Comparison of ENCODE assay signal across 13 cellular contexts in the genomic region with DNA sequence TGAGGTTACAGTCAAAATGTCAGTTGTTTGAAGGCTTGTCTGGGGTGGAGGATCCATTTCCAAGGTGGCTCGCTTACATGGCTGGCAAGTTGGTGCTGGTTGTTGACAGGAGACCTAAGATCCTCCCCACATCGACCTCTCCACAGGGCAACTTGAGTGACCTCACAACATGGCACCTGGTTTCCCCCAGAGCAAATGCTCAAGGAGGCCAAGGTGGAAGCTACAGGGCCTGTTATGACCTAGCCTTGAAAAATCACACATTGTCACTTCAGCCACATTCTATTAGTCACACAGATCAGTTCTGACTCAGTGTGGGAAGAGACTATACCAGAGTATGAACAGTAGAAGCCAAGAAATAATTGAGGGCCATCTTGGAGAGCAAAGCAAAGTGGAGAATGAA. TPM values are rescaled to one million over a fixed set of nuclear protein-coding genes. Genes with fewer than 3 reads are reported as not detected.
DNase-seq lines count a peak whose midpoint lies in the region; ATAC-seq and TF ChIP-seq lines count a peak whose summit lies in the region.
"Had no signal": no experiment of that assay in that cellular context is flagged by ENCODE, and none has a peak within 500 bp of the region (broad histone marks: within the 10 kb centered on the region; RNA-seq: fewer than 3 reads in every experiment).

No MANE protein-coding gene starts in this region.

- H3K9me2 ChIP-seq in Karpas-422 (replicated peaks; ENCODE audit: insufficient read depth, low read length), result no peaks in the 10 kb centered on the region

- H3K27ac ChIP-seq in Karpas-422 (ENCODE audit: low read length) (peak overlapping the region; percentile 93; the same call in 1 of the 2 replicates), caudate nucleus (ENCODE audit: low read depth, low read length) (no peak overlapping the region), lower lobe of right lung (no peak overlapping the region)

- no peak overlapping the region for H3K4me2 ChIP-seq in Karpas-422 (ENCODE audit: low read depth, low read length, poor library complexity, severe bottlenecking)

- H3K9me3 Mint-ChIP-seq in natural killer cell, result peaks cover 7 to 10% of the 10 kb centered on the region in 2 donors
- H3K9me3 Mint-ChIP-seq: mesothelial cell of epicardium had no signal

- H3K4me3 ChIP-seq in Karpas-422 (ENCODE audit: low read length) (no peak overlapping the region), lower lobe of right lung (no peak overlapping the region)
- H3K4me3 ChIP-seq: HAP-1, heart left ventricle had no signal

- ATAC-seq in natural killer cell (peak; percentile 28 to 56 (median 32)), GM21528 (IDR thresholded peaks at IDR 0.05; ENCODE audit: low FRiP score, unreplicated experiment) (no peak), lower lobe of right lung (no peak)
- ATAC-seq: heart left ventricle had no signal

- no peak overlapping the region for H3K9ac ChIP-seq in Karpas-422 (ENCODE audit: low read length)

- no peaks in the 10 kb centered on the region for H4K20me1 ChIP-seq in Karpas-422 (ENCODE audit: insufficient read depth, low read depth, low read length)

- no peaks in the 10 kb centered on the region for H3K27me3 Mint-ChIP-seq in natural killer cell (ENCODE audit: low read depth in 2 of 2)

- 0 out of 2 replicates have a peak overlapping the region, but pooled peaks have one; percentile 9 for H2AFZ ChIP-seq in Karpas-422 (ENCODE audit: low read length)

- H3K4me3 Mint-ChIP-seq in natural killer cell, result peak overlapping the region; percentile 81
- H3K4me3 Mint-ChIP-seq: mesothelial cell of epicardium had no signal

- H3K27ac Mint-ChIP-seq in natural killer cell, result peak overlapping the region; percentile 97 to 98
- H3K27ac Mint-ChIP-seq: mesothelial cell of epicardium had no signal

- peaks cover 75% of the 10 kb centered on the region for H3K4me1 ChIP-seq in Karpas-422 (ENCODE audit: low read length)
- no peaks in the 10 kb centered on the region for H3K4me1 ChIP-seq in lower lobe of right lung

- no peaks in the 10 kb centered on the region for H3K27me3 ChIP-seq in Karpas-422 (ENCODE audit: low read length)
- H3K27me3 ChIP-seq in lower lobe of right lung (ENCODE audit: low read depth), result no peaks in the 10 kb centered on the region
- H3K27me3 ChIP-seq: heart left ventricle had no signal

- H3K4me1 Mint-ChIP-seq in natural killer cell, result peaks cover 82 to 94% of the 10 kb centered on the region in 2 donors

- peak; percentile 16 for DNase-seq in EL
- no peak for DNase-seq in Karpas-422
- peak; percentile 35 for DNase-seq in activated T-helper 9 cell treated with anti-CD3 and anti-CD28 coated beads, Interleukin-2, amount 50 U/mL, for 16 hours (ENCODE audit: low read depth)
- peak; percentile 59 for DNase-seq in natural killer cell
- no peak for DNase-seq in NCI-H226
- DNase-seq in caudate nucleus (lab: John Stamatoyannopoulos, UW), result no peak
- no peak for DNase-seq in lower lobe of right lung
- DNase-seq: dermis blood vessel endothelial cell, heart left ventricle, NCI-H1930 had no signal

- H3K9me3 ChIP-seq in Karpas-422 (ENCODE audit: low read length) (no peaks in the 10 kb centered on the region), lower lobe of right lung (no peaks in the 10 kb centered on the region)
- H3K9me3 ChIP-seq: HAP-1 had no signal

- TF ChIP-seq CTCF in natural killer cell (IDR thresholded peaks at IDR 0.05), result no peak
- TF ChIP-seq CTCF in lower lobe of right lung (IDR thresholded peaks at IDR 0.05), result no peak

- peaks cover 14% of the 10 kb centered on the region for H3K36me3 Mint-ChIP-seq in natural killer cell
- H3K36me3 Mint-ChIP-seq: mesothelial cell of epicardium had no signal

- no peaks in the 10 kb centered on the region for H3K36me3 ChIP-seq in Karpas-422 (ENCODE audit: insufficient read depth, low read length)
- no peaks in the 10 kb centered on the region for H3K36me3 ChIP-seq in lower lobe of right lung
- H3K36me3 ChIP-seq: HAP-1, heart left ventricle had no signal

- intact Hi-C loops in natural killer cell (cut with micrococcal nuclease), result loop anchor here (5.0 kb wide), 4 partner anchors 33 to 478 kb away; no protein-coding TSS in a partner anchor
- intact Hi-C loops in lower lobe of right lung (cut with DNase I), result no loop called here

- no peaks in the 10 kb centered on the region for H3K79me2 ChIP-seq in Karpas-422 (ENCODE audit: low read length)

RNA-seq across cellular contexts. Expression of gene GNG2, which starts 11.3 kb away (rescaled TPM):
- total RNA-seq in Karpas-422 (2014; rRNA removed; shearing (Covaris generic); ENCODE audit: low replicate concordance), result 212 and 351 TPM in 2 replicates
- total RNA-seq in natural killer cell (100 to 1,000 TPM; 552 to 653 (median 582) TPM), lower lobe of right lung (23.8 TPM)

Comparison
In these comparisons a context has a peak if more than half of its experiments do, and no peak if none do; other contexts are left out.
1. DNase-seq: peak in EL (single experiment), activated T-helper 9 cell treated with anti-CD3 and anti-CD28 coated beads, Interleukin-2, amount 50 U/mL, for 16 hours (single experiment) and natural killer cell (single experiment); none in Karpas-422 (single experiment), NCI-H226 (single experiment), caudate nucleus (0 of 61) and lower lobe of right lung (single experiment).
2. ATAC-seq: peak in natural killer cell (3 of 3); none in GM21528 (single experiment) and lower lobe of right lung (0 of 2).